1 cellular context compared by ENCODE assay signal in genomic region chr2:179939282-179939681, GRCh38.
TF ChIP-seq lines count a peak whose summit lies in the region.

No MANE protein-coding gene starts in this region.

TF ChIP-seq in HepG2, 621 proteins besides CTCF, POLR2A, EP300 and RAD21 (continued from another document):
- TF ChIP-seq ZNF124 (CRISPR knock-in tag; IDR thresholded peaks at IDR 0.05) (no peak), TOE1 (CRISPR knock-in tag; IDR thresholded peaks at IDR 0.05) (no peak), ZBTB2 (CRISPR knock-in tag; IDR thresholded peaks at IDR 0.05; ENCODE audit: low read depth) (no peak), FOXK1 (CRISPR knock-in tag; IDR thresholded peaks at IDR 0.05; ENCODE audit: borderline replicate concordance, low read depth) (no peak)
